ENCODE assay signal across 2 cellular contexts in the genomic region with DNA sequence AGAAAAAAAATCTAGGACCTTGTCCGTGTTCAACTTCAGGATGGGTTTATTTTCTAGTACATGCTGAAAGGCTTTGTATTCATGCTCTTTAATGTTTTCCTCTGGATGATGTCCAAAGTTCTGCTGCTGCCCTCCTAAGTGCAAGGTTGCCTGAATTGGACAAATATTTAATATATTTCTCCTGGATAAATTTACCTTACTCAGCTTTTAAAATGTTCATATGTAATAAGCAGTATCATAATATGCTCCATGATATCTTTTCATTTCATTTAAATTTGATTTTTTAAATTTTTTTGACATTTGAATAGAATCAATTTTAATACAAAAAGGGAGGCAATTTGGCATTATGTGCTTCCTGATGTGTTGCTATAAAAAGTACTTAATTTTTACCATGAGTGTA.
TF ChIP-seq lines count a peak whose summit lies in the region.

No MANE protein-coding gene starts in this region.

TF ChIP-seq in HepG2, 621 proteins besides CTCF, POLR2A, EP300 and RAD21 (continued from another document):
- peak; percentile 41 to 84 for TF ChIP-seq MAFK (conservative IDR thresholded peaks at IDR 0.05 in 1 of 2, IDR thresholded peaks at IDR 0.05 in 1 of 2; ENCODE audit: low read length in 2 of 2)

TF ChIP-seq in endothelial cell of umbilical vein, 7 proteins besides CTCF, POLR2A, EP300 and RAD21 (continued from another document):
- TF ChIP-seq POLR2AphosphoS5 (IDR thresholded peaks at IDR 0.05; ENCODE audit: insufficient read depth, low read depth, low read length) (no peak), JUN (IDR thresholded peaks at IDR 0.05; ENCODE audit: borderline replicate concordance, insufficient read depth, insufficient read length, low read depth) (no peak)
- TF ChIP-seq, protein P1, sequence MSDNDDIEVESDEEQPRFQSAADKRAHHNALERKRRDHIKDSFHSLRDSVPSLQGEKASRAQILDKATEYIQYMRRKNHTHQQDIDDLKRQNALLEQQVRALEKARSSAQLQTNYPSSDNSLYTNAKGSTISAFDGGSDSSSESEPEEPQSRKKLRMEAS (IDR thresholded peaks at IDR 0.05; ENCODE audit: insufficient read depth, insufficient read length) = no peak
